ENCODE assay signal across 1 cellular context in genomic region chr10:84314269-84314668, GRCh38.
TF ChIP-seq lines count a peak whose summit lies in the region.

No MANE protein-coding gene starts in this region.

TF ChIP-seq in SK-N-SH treated with all-trans-retinoic acid at 6 μM for 48 hours, 23 proteins besides CTCF, POLR2A, EP300 and RAD21 (continued from another document):
- TF ChIP-seq OSR1 (CRISPR knock-in tag; IDR thresholded peaks at IDR 0.05): no peak
- TF ChIP-seq ZNF8 (CRISPR knock-in tag; IDR thresholded peaks at IDR 0.05): no peak
- TF ChIP-seq CSDC2 (CRISPR knock-in tag; IDR thresholded peaks at IDR 0.05): no peak
- no peak for TF ChIP-seq ZFP3 (CRISPR knock-in tag; IDR thresholded peaks at IDR 0.05)
- no peak for TF ChIP-seq ZC3H10 (CRISPR knock-in tag; IDR thresholded peaks at IDR 0.05)
- TF ChIP-seq, protein P1, sequence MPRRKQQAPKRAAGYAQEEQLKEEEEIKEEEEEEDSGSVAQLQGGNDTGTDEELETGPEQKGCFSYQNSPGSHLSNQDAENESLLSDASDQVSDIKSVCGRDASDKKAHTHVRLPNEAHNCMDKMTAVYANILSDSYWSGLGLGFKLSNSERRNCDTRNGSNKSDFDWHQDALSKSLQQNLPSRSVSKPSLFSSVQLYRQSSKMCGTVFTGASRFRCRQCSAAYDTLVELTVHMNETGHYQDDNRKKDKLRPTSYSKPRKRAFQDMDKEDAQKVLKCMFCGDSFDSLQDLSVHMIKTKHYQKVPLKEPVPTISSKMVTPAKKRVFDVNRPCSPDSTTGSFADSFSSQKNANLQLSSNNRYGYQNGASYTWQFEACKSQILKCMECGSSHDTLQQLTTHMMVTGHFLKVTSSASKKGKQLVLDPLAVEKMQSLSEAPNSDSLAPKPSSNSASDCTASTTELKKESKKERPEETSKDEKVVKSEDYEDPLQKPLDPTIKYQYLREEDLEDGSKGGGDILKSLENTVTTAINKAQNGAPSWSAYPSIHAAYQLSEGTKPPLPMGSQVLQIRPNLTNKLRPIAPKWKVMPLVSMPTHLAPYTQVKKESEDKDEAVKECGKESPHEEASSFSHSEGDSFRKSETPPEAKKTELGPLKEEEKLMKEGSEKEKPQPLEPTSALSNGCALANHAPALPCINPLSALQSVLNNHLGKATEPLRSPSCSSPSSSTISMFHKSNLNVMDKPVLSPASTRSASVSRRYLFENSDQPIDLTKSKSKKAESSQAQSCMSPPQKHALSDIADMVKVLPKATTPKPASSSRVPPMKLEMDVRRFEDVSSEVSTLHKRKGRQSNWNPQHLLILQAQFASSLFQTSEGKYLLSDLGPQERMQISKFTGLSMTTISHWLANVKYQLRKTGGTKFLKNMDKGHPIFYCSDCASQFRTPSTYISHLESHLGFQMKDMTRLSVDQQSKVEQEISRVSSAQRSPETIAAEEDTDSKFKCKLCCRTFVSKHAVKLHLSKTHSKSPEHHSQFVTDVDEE (CRISPR knock-in tag; IDR thresholded peaks at IDR 0.05): no peak
- TF ChIP-seq SNAI2 (CRISPR knock-in tag; IDR thresholded peaks at IDR 0.05): no peak
- TF ChIP-seq PPARA (CRISPR knock-in tag; IDR thresholded peaks at IDR 0.05; ENCODE audit: borderline replicate concordance): no peak
- no peak for TF ChIP-seq RARB (CRISPR knock-in tag; IDR thresholded peaks at IDR 0.05)
